In genomic region chr3:129278439-129278969, GRCh38 we compare ENCODE assay signal across 1 cellular context.
A peak's percentile ranks its signal among the peaks of the same experiment; 100 is the strongest.
TF ChIP-seq lines count a peak whose summit lies in the region.

TSS of gene HMCES (plus strand) at chr3:129278870. CDS start at chr3:129279733, 863 bp downstream.

TF ChIP-seq in GM12878, 131 proteins besides CTCF, POLR2A, EP300 and RAD21 (continued from another document):
- TF ChIP-seq PML (IDR thresholded peaks at IDR 0.05; ENCODE audit: low read length): 0 out of 2 replicates have a peak, but pooled peaks have one; percentile 54
- TF ChIP-seq POLR2AphosphoS2 (IDR thresholded peaks at IDR 0.05; ENCODE audit: low read depth, low read length): no peak; the same call in 1 of the 2 replicates
- TF ChIP-seq TCF3 (IDR thresholded peaks at IDR 0.05; ENCODE audit: borderline replicate concordance, insufficient read depth, low read depth, low read length): no peak
- peak; percentile 32; the same call in 1 of the 2 replicates for TF ChIP-seq ZNF24 (IDR thresholded peaks at IDR 0.05)
- TF ChIP-seq GATAD2B (conservative IDR thresholded peaks at IDR 0.05; ENCODE audit: low read depth): no peak
- 0 out of 2 replicates have a peak, but pooled peaks have one; percentile 28 for TF ChIP-seq NBN (IDR thresholded peaks at IDR 0.05)
- 0 out of 2 replicates have a peak, but pooled peaks have one; percentile 31 for TF ChIP-seq TAF1 (IDR thresholded peaks at IDR 0.05; ENCODE audit: borderline replicate concordance, low read depth, low read length)
- TF ChIP-seq NFIC (IDR thresholded peaks at IDR 0.05; ENCODE audit: low read depth, low read length): no peak
- no peak for TF ChIP-seq CHD4 (IDR thresholded peaks at IDR 0.05)
- TF ChIP-seq FOXM1 (IDR thresholded peaks at IDR 0.05; ENCODE audit: low read depth, low read length): no peak
- TF ChIP-seq CBFB (IDR thresholded peaks at IDR 0.05; ENCODE audit: low read depth): peak; percentile 56; the same call in 1 of the 2 replicates
- TF ChIP-seq NKRF (conservative IDR thresholded peaks at IDR 0.05): no peak
- TF ChIP-seq BCL3 (IDR thresholded peaks at IDR 0.05; ENCODE audit: borderline replicate concordance, insufficient read depth, low read depth, low read length, poor library complexity, severe bottlenecking): peak; percentile 32
- TF ChIP-seq IKZF2 (IDR thresholded peaks at IDR 0.05): peak; percentile 21; a peak in 1 of 4 replicates
- TF ChIP-seq YY1 (IDR thresholded peaks at IDR 0.05; ENCODE audit: low read depth, low read length): no peak
- TF ChIP-seq YBX1 (IDR thresholded peaks at IDR 0.05): no peak
- TF ChIP-seq NR2F1 (conservative IDR thresholded peaks at IDR 0.05): peak; percentile 13; the same call in 1 of the 2 replicates
- peak in 1 of 2 experiments; percentile 64; a peak in 2 of 3 replicates for TF ChIP-seq EGR1 (IDR thresholded peaks at IDR 0.05; ENCODE audit: borderline replicate concordance in 1 of 2, low read depth in 2 of 2, low read length in 2 of 2)
- TF ChIP-seq EED (IDR thresholded peaks at IDR 0.05; ENCODE audit: low read depth): no peak
- no peak for TF ChIP-seq MEF2A (IDR thresholded peaks at IDR 0.05; ENCODE audit: insufficient read depth, low read depth, low read length)
- TF ChIP-seq STAT1 (conservative IDR thresholded peaks at IDR 0.05): no peak
